Comparison of ENCODE assay signal across 19 cellular contexts in the genomic region with DNA sequence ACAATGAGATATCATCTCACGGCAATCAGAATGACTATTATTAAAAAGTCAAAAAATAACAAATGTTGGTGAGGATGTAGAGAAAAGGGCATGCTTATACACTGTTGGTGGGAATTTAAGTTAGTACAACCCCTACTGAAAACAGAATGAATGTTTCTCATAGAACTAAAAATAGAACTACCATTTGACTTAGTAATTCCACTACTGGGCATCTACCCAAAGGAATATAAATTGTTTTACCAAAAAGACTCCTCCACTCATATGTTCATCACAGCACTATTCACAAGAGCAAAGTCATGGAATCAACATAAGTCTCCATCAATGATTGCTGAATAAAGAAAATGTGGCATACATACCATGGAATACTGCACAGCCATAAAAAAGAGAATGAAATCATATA.
DNase-seq lines count a peak whose midpoint lies in the region; ATAC-seq and TF ChIP-seq lines count a peak whose summit lies in the region.
"Had no signal": no experiment of that assay in that cellular context is flagged by ENCODE, and none has a peak within 500 bp of the region (broad histone marks: within the 10 kb centered on the region; RNA-seq: fewer than 3 reads in every experiment).

No MANE protein-coding gene starts in this region.

- TF ChIP-seq CTCF in testis (IDR thresholded peaks at IDR 0.05) = no peak

- H3K4me1 ChIP-seq in testis = no peaks in the 10 kb centered on the region
- H3K4me1 ChIP-seq: Caco-2, SJSA1 had no signal

- intact Hi-C loops in Right ventricle myocardium superior (cut with DNase I) (no loop called here), testis (cut with DNase I; ENCODE audit: low total_unique reads) (no loop called here)

- no peak for TF ChIP-seq POLR2A in testis (IDR thresholded peaks at IDR 0.05)

- no peaks in the 10 kb centered on the region for H3K9me3 ChIP-seq in testis
- H3K9me3 ChIP-seq: Caco-2, SJSA1 had no signal

- H3K36me3 ChIP-seq in testis (ENCODE audit: low read depth, missing control alignments) = no peaks in the 10 kb centered on the region
- H3K36me3 ChIP-seq: SJSA1 had no signal

- ATAC-seq in HG02798 (IDR thresholded peaks at IDR 0.05; ENCODE audit: poor library complexity, unreplicated experiment) (no peak), Right ventricle myocardium superior (ENCODE audit: poor library complexity) (no peak), GM19351 (IDR thresholded peaks at IDR 0.05; ENCODE audit: unreplicated experiment) (no peak)

- no peak overlapping the region for H3K4me3 ChIP-seq in testis
- H3K4me3 ChIP-seq: SJSA1 had no signal

- peak; percentile 59 for DNase-seq in GM04503 (ENCODE audit: low read depth)
- DNase-seq in NCI-H226 = peak; percentile 34
- peak; percentile 19 for DNase-seq in dedifferentiated amniotic fluid mesenchymal stem cell (ENCODE audit: extremely low spot score)
- DNase-seq in iris pigment epithelial cell (ENCODE audit: low read depth) = peak; percentile 65
- no peak for DNase-seq in Right ventricle myocardium superior
- DNase-seq in testis = no peak
- DNase-seq: Caco-2; CD4-positive, CD25-positive, alpha-beta regulatory T cell; EL; H7; MV-4-11; NCI-H1417; NCI-H2029; NCI-H2171; NCI-H446 treated with DMSO at 0.1 percent for 48 hours; NK-92 treated with Interleukin-12 subunit alpha and Interleukin-12 subunit beta, amount 100 ng/mL, for 24 hours had no signal

- no peak overlapping the region for H3K27ac ChIP-seq in testis
- H3K27ac ChIP-seq: SJSA1 had no signal

- whole genome bisulfite sequencing in testis, 2 donors = 0% methylated on average over 1 of the region's 1 CpG; no CpG with 5 or more reads in 1 of the 2 donors

- no peaks in the 10 kb centered on the region for H3K27me3 ChIP-seq in testis
- H3K27me3 ChIP-seq: SJSA1 had no signal

Comparison
In these comparisons a context has a peak if more than half of its experiments do, and no peak if none do; other contexts are left out.
1. DNase-seq: peak in GM04503 (single experiment), NCI-H226 (single experiment), dedifferentiated amniotic fluid mesenchymal stem cell (single experiment) and iris pigment epithelial cell (single experiment); none in Right ventricle myocardium superior (single experiment) and testis (single experiment).